14 cellular contexts compared by ENCODE assay signal in genomic region chr4:9247953-9248680, GRCh38. TPM values are rescaled to one million over a fixed set of nuclear protein-coding genes. Genes with fewer than 3 reads are reported as not detected.
A peak's percentile ranks its signal among the peaks of the same experiment; 100 is the strongest.
DNase-seq lines count a peak whose midpoint lies in the region; ATAC-seq and TF ChIP-seq lines count a peak whose summit lies in the region.
"Not testable (repeated sequence)": the region's sequence is repeated elsewhere in the genome, so short reads cannot be mapped to it uniquely, and the experiment has no call there.
"Had no signal": no experiment of that assay in that cellular context is flagged by ENCODE, and none has a peak within 500 bp of the region (broad histone marks: within the 10 kb centered on the region; RNA-seq: fewer than 3 reads in every experiment).

Gene USP17L18 (plus strand): TSS chr4:9248630. CDS start chr4:9248630, 0 bp downstream.

- H3K27ac ChIP-seq in CD8-positive, alpha-beta memory T cell (ENCODE audit: low read depth, low read length); SJCRH30; breast epithelium; testis: not testable (repeated sequence)

- not testable (repeated sequence) for H3K27me3 Mint-ChIP-seq in CD8-positive, alpha-beta memory T cell; activated CD8-positive, alpha-beta memory T cell treated with anti-CD3 and anti-CD28 coated beads, Interleukin-2, amount 10 ng/mL, durations not matched to agents 7 days and 5 days

- not testable (repeated sequence) for H3K9me3 Mint-ChIP-seq in CD8-positive, alpha-beta memory T cell; activated CD8-positive, alpha-beta memory T cell treated with anti-CD3 and anti-CD28 coated beads, Interleukin-2, amount 10 ng/mL, durations not matched to agents 7 days and 5 days (ENCODE audit: low read depth)

- ATAC-seq in activated CD8-positive, alpha-beta memory T cell treated with anti-CD3 and anti-CD28 coated beads, Interleukin-2, amount 10 ng/mL, durations not matched to agents 7 days and 5 days, result not testable (repeated sequence)

- H3K36me3 ChIP-seq in CD8-positive, alpha-beta memory T cell (ENCODE audit: insufficient read depth, low read length); SJCRH30; breast epithelium; testis (ENCODE audit: low read depth, missing control alignments): not testable (repeated sequence)

- POLR2A ChIA-PET in CD8-positive, alpha-beta memory T cell (lab: Charles Lee), result not testable (repeated sequence)

- intact Hi-C loops in breast epithelium (cut with DNase I; ENCODE audit: low total_unique reads); head of caudate nucleus (cut with DNase I); testis (cut with DNase I; ENCODE audit: low total_unique reads): not testable (repeated sequence)

- not testable (repeated sequence) for H3K27me3 ChIP-seq in CD8-positive, alpha-beta memory T cell (ENCODE audit: insufficient read depth, low read length, poor library complexity, severe bottlenecking); SJCRH30; breast epithelium; testis

- H3K9me3 ChIP-seq in CD8-positive, alpha-beta memory T cell (ENCODE audit: low read length); SJCRH30 (replicated peaks); breast epithelium; testis: not testable (repeated sequence)

- not testable (repeated sequence) for H3K4me1 ChIP-seq in CD8-positive, alpha-beta memory T cell (ENCODE audit: insufficient read depth, low read length); SJCRH30; breast epithelium; testis

- not testable (repeated sequence) for TF ChIP-seq CTCF in breast epithelium (IDR thresholded peaks at IDR 0.05); testis (IDR thresholded peaks at IDR 0.05)

- not testable (repeated sequence) for H3K27ac Mint-ChIP-seq in CD8-positive, alpha-beta memory T cell; activated CD8-positive, alpha-beta memory T cell treated with anti-CD3 and anti-CD28 coated beads, Interleukin-2, amount 10 ng/mL, durations not matched to agents 7 days and 5 days

- H3K4me3 Mint-ChIP-seq in CD8-positive, alpha-beta memory T cell; activated CD8-positive, alpha-beta memory T cell treated with anti-CD3 and anti-CD28 coated beads, Interleukin-2, amount 10 ng/mL, durations not matched to agents 7 days and 5 days: not testable (repeated sequence)

- CTCF ChIA-PET in CD8-positive, alpha-beta memory T cell (lab: Charles Lee); activated CD8-positive, alpha-beta memory T cell treated with anti-CD3 and anti-CD28 coated beads, Interleukin-2, amount 10 ng/mL, durations not matched to agents 7 days and 5 days (lab: Charles Lee): not testable (repeated sequence)

- WGBS in testis, 2 donors, result 50 to 55% methylated on average over 9 to 11 of the region's 26 CpGs

- TF ChIP-seq POLR2A in breast epithelium (IDR thresholded peaks at IDR 0.05); testis (IDR thresholded peaks at IDR 0.05): not testable (repeated sequence)

- H3K4me3 ChIP-seq in CD8-positive, alpha-beta memory T cell (ENCODE audit: low read length); SJCRH30; breast epithelium; testis: not testable (repeated sequence)

- H3K4me1 Mint-ChIP-seq in CD8-positive, alpha-beta memory T cell; activated CD8-positive, alpha-beta memory T cell treated with anti-CD3 and anti-CD28 coated beads, Interleukin-2, amount 10 ng/mL, durations not matched to agents 7 days and 5 days: not testable (repeated sequence)

- not testable (repeated sequence) for H3K36me3 Mint-ChIP-seq in CD8-positive, alpha-beta memory T cell; activated CD8-positive, alpha-beta memory T cell treated with anti-CD3 and anti-CD28 coated beads, Interleukin-2, amount 10 ng/mL, durations not matched to agents 7 days and 5 days

- DNase-seq in CD8-positive, alpha-beta memory T cell, result peak in 3 of 5 donors; percentile 0 to 32 (median 1)
- DNase-seq in SJCRH30 (peak; percentile 0 to 3), breast epithelium (ENCODE audit: low spot score in 2 of 2) (peak; percentile 16 to 65), head of caudate nucleus (peak in 26 of 42 donors; percentile 1 to 54 (median 12)), medulla oblongata (ENCODE audit: extremely low spot score) (peak; percentile 2), putamen (ENCODE audit: low spot score) (peak; percentile 0), testis (peak; percentile 13)
- peak; percentile 40 for DNase-seq in activated CD8-positive, alpha-beta memory T cell treated with anti-CD3 and anti-CD28 coated beads, Interleukin-2, amount 10 ng/mL, durations not matched to agents 7 days and 5 days

RNA-seq across cellular contexts. Expression of gene USP17L18, which starts in this region (rescaled TPM):
- total RNA-seq in CD8-positive, alpha-beta memory T cell, result not detected
- polyA plus RNA-seq in CD8-positive, alpha-beta memory T cell, result not detected
- total RNA-seq in SJCRH30 (2014; rRNA removed; shearing (Covaris generic)), result not detected in 2 replicates
- total RNA-seq in activated CD8-positive, alpha-beta memory T cell treated with anti-CD3 and anti-CD28 coated beads, Interleukin-2, amount 10 ng/mL, durations not matched to agents 7 days and 5 days, result not detected
- total RNA-seq in breast epithelium (not detected), testis (not detected)
- polyA plus RNA-seq in testis (ENCODE audit: insufficient read depth, low read depth, low replicate concordance), result not detected
- total RNA-seq: activated naive CD8-positive, alpha-beta T cell treated with anti-CD3 and anti-CD28 coated beads, Interleukin-2, amount 10 ng/mL, durations not matched to agents 7 days and 5 days; CD4-positive, CD25-positive, alpha-beta regulatory T cell; gastrocnemius medialis; liver; naive thymus-derived CD8-positive, alpha-beta T cell; urinary bladder had no signal
- polyA plus RNA-seq: CD4-positive, CD25-positive, alpha-beta regulatory T cell; liver; naive thymus-derived CD8-positive, alpha-beta T cell; urinary bladder had no signal

Comparison
In these comparisons a context has a peak if more than half of its experiments do, and no peak if none do; other contexts are left out.
1. Peak in DNase-seq in CD8-positive, alpha-beta memory T cell; RNA of the gene not detected or under 1 TPM.
2. Peak in DNase-seq in SJCRH30; RNA of the gene not detected or under 1 TPM.
3. Peak in DNase-seq in activated CD8-positive, alpha-beta memory T cell treated with anti-CD3 and anti-CD28 coated beads, Interleukin-2, amount 10 ng/mL, durations not matched to agents 7 days and 5 days; RNA of the gene not detected or under 1 TPM.
4. Peak in DNase-seq in breast epithelium; RNA of the gene not detected or under 1 TPM.
5. Peak in DNase-seq in testis; RNA of the gene not detected or under 1 TPM.